Comparison of ENCODE assay signal across 8 cellular contexts in genomic region chr1:18922319-18922726, GRCh38. TPM values are rescaled to one million over a fixed set of nuclear protein-coding genes. Genes with fewer than 3 reads are reported as not detected.
DNase-seq lines count a peak whose midpoint lies in the region; ATAC-seq and TF ChIP-seq lines count a peak whose summit lies in the region.

No MANE protein-coding gene starts in this region.

- peak overlapping the region; percentile 69 to 95 (median 85) for H3K27ac ChIP-seq in tibial nerve

- peaks cover 7% of the 10 kb centered on the region for H3K36me3 Mint-ChIP-seq in chondrocyte (ENCODE audit: low read depth)
- H3K36me3 Mint-ChIP-seq in activated naive CD8-positive, alpha-beta T cell treated with anti-CD3 and anti-CD28 coated beads, Interleukin-2, amount 50 U/mL, for 24 hours (ENCODE audit: low read depth), result peaks cover 4% of the 10 kb centered on the region

- no peak overlapping the region for H3K4me3 ChIP-seq in lower leg skin (ENCODE audit: low read depth, poor library complexity, severe bottlenecking)
- H3K4me3 ChIP-seq in tibial nerve, result no peak overlapping the region

- TF ChIP-seq EP300 in tibial nerve (IDR thresholded peaks at IDR 0.05), result peak; percentile 56 to 74

- peaks cover 57% of the 10 kb centered on the region for H3K4me1 Mint-ChIP-seq in chondrocyte (ENCODE audit: low read depth)
- peaks cover 42% of the 10 kb centered on the region for H3K4me1 Mint-ChIP-seq in activated naive CD8-positive, alpha-beta T cell treated with anti-CD3 and anti-CD28 coated beads, Interleukin-2, amount 50 U/mL, for 24 hours

- peaks cover 0 to 51% (median 36%) of the 10 kb centered on the region in 4 donors for H3K4me1 ChIP-seq in tibial nerve

- H3K9me3 ChIP-seq in tibial nerve, result no peaks in the 10 kb centered on the region

- DNase-seq in NCI-H2227 (lab: John Stamatoyannopoulos, UW; ENCODE audit: unreplicated experiment) (peak; percentile 36), NCI-H2227 treated with DMSO at 0.1 percent for 48 hours (lab: John Stamatoyannopoulos, UW) (no peak), chondrocyte (ENCODE audit: low spot score) (no peak), lower leg skin (ENCODE audit: low spot score in 2 of 2) (peak; percentile 75 to 95), tibial nerve (ENCODE audit: low spot score in 2 of 2) (peak; percentile 70 to 83)
- DNase-seq in activated CD4-positive, CD25-positive, alpha-beta regulatory T cell (lab: John Stamatoyannopoulos, UW), result no peak
- DNase-seq in activated naive CD8-positive, alpha-beta T cell treated with anti-CD3 and anti-CD28 coated beads, Interleukin-2, amount 50 U/mL, for 24 hours, result no peak

- peak; percentile 45 for TF ChIP-seq CTCF in chondrocyte (IDR thresholded peaks at IDR 0.05)
- TF ChIP-seq CTCF in lower leg skin (IDR thresholded peaks at IDR 0.05), result no peak
- TF ChIP-seq CTCF in tibial nerve (IDR thresholded peaks at IDR 0.05), result peak in 3 of 5 experiments; percentile 18 to 56 (median 53)

- peak overlapping the region; percentile 97 for H3K27ac Mint-ChIP-seq in chondrocyte (ENCODE audit: unreplicated experiment)
- H3K27ac Mint-ChIP-seq in activated naive CD8-positive, alpha-beta T cell treated with anti-CD3 and anti-CD28 coated beads, Interleukin-2, amount 50 U/mL, for 24 hours, result no peak overlapping the region

- H3K4me3 Mint-ChIP-seq in chondrocyte (ENCODE audit: unreplicated experiment), result no peak overlapping the region
- H3K4me3 Mint-ChIP-seq in activated naive CD8-positive, alpha-beta T cell treated with anti-CD3 and anti-CD28 coated beads, Interleukin-2, amount 50 U/mL, for 24 hours, result no peak overlapping the region

- ATAC-seq in activated naive CD8-positive, alpha-beta T cell treated with anti-CD3 and anti-CD28 coated beads, Interleukin-2, amount 50 U/mL, for 24 hours, result no peak
- no peak for ATAC-seq in HG03565 (IDR thresholded peaks at IDR 0.05; ENCODE audit: unreplicated experiment)

- 11 to 19% methylated on average over 8 of the region's 8 CpGs for WGBS in lower leg skin, 2 donors
- WGBS in tibial nerve, 2 donors, result 10 to 27% methylated on average over 8 of the region's 8 CpGs

- H3K36me3 ChIP-seq in tibial nerve, result peaks cover 0 to 27% (median 0%) of the 10 kb centered on the region in 3 donors

- intact Hi-C loops in lower leg skin (cut with DNase I; ENCODE audit: low total_unique reads), result no loop called here

- H3K9me3 Mint-ChIP-seq in chondrocyte (ENCODE audit: low read depth), result no peaks in the 10 kb centered on the region
- no peaks in the 10 kb centered on the region for H3K9me3 Mint-ChIP-seq in activated naive CD8-positive, alpha-beta T cell treated with anti-CD3 and anti-CD28 coated beads, Interleukin-2, amount 50 U/mL, for 24 hours

- no peaks in the 10 kb centered on the region for H3K27me3 ChIP-seq in tibial nerve

- TF ChIP-seq POLR2A in lower leg skin (IDR thresholded peaks at IDR 0.05) (no peak), tibial nerve (IDR thresholded peaks at IDR 0.05) (peak in 1 of 2 donors; percentile 49)

- no peaks in the 10 kb centered on the region for H3K27me3 Mint-ChIP-seq in chondrocyte (ENCODE audit: low read depth)
- H3K27me3 Mint-ChIP-seq in activated naive CD8-positive, alpha-beta T cell treated with anti-CD3 and anti-CD28 coated beads, Interleukin-2, amount 50 U/mL, for 24 hours, result no peaks in the 10 kb centered on the region

RNA-seq across cellular contexts. Expression of gene ALDH4A1, which starts 20.0 kb away (rescaled TPM):
- 9.3 to 15.0 TPM (median 14.2 TPM) in 3 replicates for total RNA-seq in chondrocyte
- total RNA-seq in lower leg skin, result 10 to 100 TPM; 16.5 to 25.8 (median 22.1) TPM
- 10 to 100 TPM; 31.2 to 42.0 (median 35.3) TPM for total RNA-seq in tibial nerve

RNA-seq across cellular contexts. Expression of gene IFFO2, which starts 34.2 kb away (rescaled TPM):
- 13.9 to 18.9 TPM (median 18.8 TPM) in 3 replicates for total RNA-seq in chondrocyte
- total RNA-seq in lower leg skin, result 100 to 1,000 TPM; 317 to 562 (median 451) TPM
- 10 to 100 TPM in 2 of 4 donors, 1 to 10 TPM in 2; 3.6 to 19.2 (median 9.2) TPM for total RNA-seq in tibial nerve

Comparison
In these comparisons a context has a peak if more than half of its experiments do, and no peak if none do; other contexts are left out.
1. DNase-seq: peak in NCI-H2227 (single experiment), lower leg skin (2 of 2) and tibial nerve (2 of 2); none in NCI-H2227 treated with DMSO at 0.1 percent for 48 hours (single experiment), chondrocyte (single experiment), activated CD4-positive, CD25-positive, alpha-beta regulatory T cell (0 of 4) and activated naive CD8-positive, alpha-beta T cell treated with anti-CD3 and anti-CD28 coated beads, Interleukin-2, amount 50 U/mL, for 24 hours (single experiment).
2. CTCF ChIP-seq: peak in chondrocyte (single experiment) and tibial nerve (3 of 5); none in lower leg skin (0 of 3).
3. RNA of gene IFFO2, which starts 34.2 kb away (total RNA-seq): 317 to 562 TPM in lower leg skin; 13.9 to 18.9 TPM in chondrocyte and 3.6 to 19.2 TPM in tibial nerve; every median in the first group is over 10 times any median in the second.